17 cellular contexts compared by ENCODE assay signal in genomic region chr7:80905334-80905733, GRCh38. TPM values are rescaled to one million over a fixed set of nuclear protein-coding genes. Genes with fewer than 3 reads are reported as not detected.
"Had no signal": no experiment of that assay in that cellular context is flagged by ENCODE, and none has a peak within 500 bp of the region (broad histone marks: within the 10 kb centered on the region; RNA-seq: fewer than 3 reads in every experiment).

No MANE protein-coding gene starts in this region.

- H3K36me3 Mint-ChIP-seq: stimulated activated memory B cell treated with anti-CD40 and anti-IgM and Interleukin-4, amounts not matched to agents 10 μg/mL and 1 μg/mL and 100 μg/mL, for 72 hours had no signal

- H3K27me3 Mint-ChIP-seq: activated CD4-positive, alpha-beta T cell treated with anti-CD3 and anti-CD28 coated beads, Interleukin-2, amount 10 ng/mL, durations not matched to agents 7 days and 5 days; activated T-helper 17 cell treated with anti-CD3 and anti-CD28 coated beads, Interleukin-2, amount 50 U/mL, for 72 hours; stimulated activated memory B cell treated with anti-CD40 and anti-IgM and Interleukin-4, amounts not matched to agents 10 μg/mL and 1 μg/mL and 100 μg/mL, for 72 hours had no signal

- H3K27me3 ChIP-seq: hepatocyte, upper lobe of left lung had no signal

- ATAC-seq: activated T-helper 17 cell treated with anti-CD3 and anti-CD28 coated beads, Interleukin-2, amount 50 U/mL, for 72 hours; right cardiac atrium; stimulated activated memory B cell treated with anti-CD40 and anti-IgM and Interleukin-4, amounts not matched to agents 10 μg/mL and 1 μg/mL and 100 μg/mL, for 72 hours had no signal

- DNase-seq: activated CD4-positive, alpha-beta T cell treated with anti-CD3 and anti-CD28 coated beads, Interleukin-2, amount 10 ng/mL, durations not matched to agents 7 days and 5 days; activated CD4-positive, CD25-positive, alpha-beta regulatory T cell; activated naive CD4-positive, alpha-beta T cell treated with anti-CD3 and anti-CD28 coated beads for 36 hours; activated T-cell treated with anti-CD3 and anti-CD28 coated beads for 4 hours; central memory CD4-positive, alpha-beta T cell; effector CD8-positive, alpha-beta T cell; left ventricle myocardium superior; posterior cingulate gyrus; right cardiac atrium; stimulated activated CD4-positive, alpha-beta T cell treated with anti-CD3 and anti-CD28 coated beads, Interleukin-1b, Interleukin-23, amount 100 ng/mL, for 48 hours; upper lobe of left lung had no signal

- H3K27ac ChIP-seq: coronary artery, hepatocyte, upper lobe of left lung had no signal

- H3K36me3 ChIP-seq: upper lobe of left lung had no signal

- H3K4me1 Mint-ChIP-seq: activated CD4-positive, alpha-beta T cell treated with anti-CD3 and anti-CD28 coated beads, Interleukin-2, amount 10 ng/mL, durations not matched to agents 7 days and 5 days; activated T-helper 17 cell treated with anti-CD3 and anti-CD28 coated beads, Interleukin-2, amount 50 U/mL, for 72 hours; stimulated activated memory B cell treated with anti-CD40 and anti-IgM and Interleukin-4, amounts not matched to agents 10 μg/mL and 1 μg/mL and 100 μg/mL, for 72 hours had no signal

- H3K4me1 ChIP-seq: upper lobe of left lung had no signal

- H3K4me3 Mint-ChIP-seq: activated CD4-positive, alpha-beta T cell treated with anti-CD3 and anti-CD28 coated beads, Interleukin-2, amount 10 ng/mL, durations not matched to agents 7 days and 5 days; activated naive CD4-positive, alpha-beta T cell treated with anti-CD3 and anti-CD28 coated beads for 36 hours; activated T-helper 17 cell treated with anti-CD3 and anti-CD28 coated beads, Interleukin-2, amount 50 U/mL, for 72 hours; stimulated activated memory B cell treated with anti-CD40 and anti-IgM and Interleukin-4, amounts not matched to agents 10 μg/mL and 1 μg/mL and 100 μg/mL, for 72 hours had no signal

- H3K27ac Mint-ChIP-seq: activated CD4-positive, alpha-beta T cell treated with anti-CD3 and anti-CD28 coated beads, Interleukin-2, amount 10 ng/mL, durations not matched to agents 7 days and 5 days; activated naive CD4-positive, alpha-beta T cell treated with anti-CD3 and anti-CD28 coated beads for 36 hours; activated T-helper 17 cell treated with anti-CD3 and anti-CD28 coated beads, Interleukin-2, amount 50 U/mL, for 72 hours; stimulated activated memory B cell treated with anti-CD40 and anti-IgM and Interleukin-4, amounts not matched to agents 10 μg/mL and 1 μg/mL and 100 μg/mL, for 72 hours had no signal

- H3K4me2 ChIP-seq: hepatocyte had no signal

- H3K4me3 ChIP-seq: coronary artery, hepatocyte, upper lobe of left lung had no signal

- H3K9me3 Mint-ChIP-seq: activated CD4-positive, alpha-beta T cell treated with anti-CD3 and anti-CD28 coated beads, Interleukin-2, amount 10 ng/mL, durations not matched to agents 7 days and 5 days; activated naive CD4-positive, alpha-beta T cell treated with anti-CD3 and anti-CD28 coated beads for 36 hours; stimulated activated memory B cell treated with anti-CD40 and anti-IgM and Interleukin-4, amounts not matched to agents 10 μg/mL and 1 μg/mL and 100 μg/mL, for 72 hours had no signal

- H3K9me3 ChIP-seq: upper lobe of left lung had no signal

RNA-seq across cellular contexts. Expression of gene SEMA3C, which starts 13.5 kb away (rescaled TPM):
- total RNA-seq: activated CD4-positive, alpha-beta T cell treated with anti-CD3 and anti-CD28 coated beads, Interleukin-2, amount 10 ng/mL, durations not matched to agents 7 days and 5 days; activated CD8-positive, alpha-beta memory T cell treated with anti-CD3 and anti-CD28 coated beads for 36 hours; activated naive CD4-positive, alpha-beta T cell treated with anti-CD3 and anti-CD28 coated beads for 36 hours; activated T-helper 17 cell treated with anti-CD3 and anti-CD28 coated beads, Interleukin-2, amount 50 U/mL, for 72 hours; T-helper 1 cell treated with Interleukin-12 subunit alpha and Interleukin-12 subunit beta and Interleukin-4 antibody, amounts not matched to agents 30 ng/mL and 1 ng/mL, for 36 hours had no signal
